8 cellular contexts compared by ENCODE assay signal in genomic region chr7:129644634-129645230, GRCh38. TPM values are rescaled to one million over a fixed set of nuclear protein-coding genes. Genes with fewer than 3 reads are reported as not detected.
DNase-seq lines count a peak whose midpoint lies in the region; ATAC-seq and TF ChIP-seq lines count a peak whose summit lies in the region.

No MANE protein-coding gene starts in this region.

- no peak overlapping the region for H3K4me3 ChIP-seq in MM.1S (ENCODE audit: low read length)
- no peak overlapping the region for H3K4me3 ChIP-seq in SK-N-SH (ENCODE audit: low read depth in 2 of 2, low read length in 1 of 2)
- H3K4me3 ChIP-seq in tibial nerve, result no peak overlapping the region
- H3K4me3 ChIP-seq in suprapubic skin, result no peak overlapping the region

- H3F3A ChIP-seq in MM.1S (ENCODE audit: insufficient read depth, low read length) (no peaks in the 10 kb centered on the region), SK-N-SH (replicated peaks; ENCODE audit: insufficient read depth) (peaks cover 11% of the 10 kb centered on the region)

- H3K27me3 ChIP-seq in MM.1S (replicated peaks; ENCODE audit: insufficient read depth, low read length) (no peaks in the 10 kb centered on the region), SK-N-SH (ENCODE audit: insufficient read depth) (no peaks in the 10 kb centered on the region), tibial nerve (no peaks in the 10 kb centered on the region), suprapubic skin (no peaks in the 10 kb centered on the region)

- H3K9me3 ChIP-seq in MM.1S (replicated peaks; ENCODE audit: insufficient read depth, low read length) (no peaks in the 10 kb centered on the region), SK-N-SH (no peaks in the 10 kb centered on the region), tibial nerve (no peaks in the 10 kb centered on the region), suprapubic skin (no peaks in the 10 kb centered on the region)

- H3K27ac ChIP-seq in MM.1S (ENCODE audit: low read length), result no peak overlapping the region
- H3K27ac ChIP-seq in SK-N-SH (ENCODE audit: low read depth in 2 of 2, low read length in 1 of 2), result no peak overlapping the region
- no peak overlapping the region for H3K27ac ChIP-seq in tibial nerve
- no peak overlapping the region for H3K27ac ChIP-seq in suprapubic skin

- ATAC-seq in HG03520 (IDR thresholded peaks at IDR 0.05; ENCODE audit: unreplicated experiment) (no peak), HG02623 (IDR thresholded peaks at IDR 0.05; ENCODE audit: unreplicated experiment) (no peak)

- CTCF ChIA-PET in SK-N-SH (lab: Yijun Ruan, JAX), result interaction anchor here (0.6 to 6.3 kb wide), 61 partner anchors 10 to 1193 kb away, joined by 3 to 74 read pairs (median 4); partner anchors contain the start of genes NRF1 and SMKR1

- peak; percentile 64 for DNase-seq in DMS114 treated with DMSO at 0.1 percent for 48 hours (lab: John Stamatoyannopoulos, UW; ENCODE audit: unreplicated experiment)
- DNase-seq in MM.1S, result peak; percentile 16
- peak; percentile 53 for DNase-seq in SK-N-SH
- peak; percentile 68 for DNase-seq in globus pallidus (ENCODE audit: low spot score)
- no peak for DNase-seq in tibial nerve (ENCODE audit: low spot score in 2 of 2)
- DNase-seq in suprapubic skin (ENCODE audit: low spot score in 2 of 2), result no peak

- peak; percentile 89 for TF ChIP-seq RAD21 in SK-N-SH (IDR thresholded peaks at IDR 0.05; ENCODE audit: low read length)

- no peak for TF ChIP-seq POLR2A in tibial nerve (IDR thresholded peaks at IDR 0.05)
- no peak for TF ChIP-seq POLR2A in suprapubic skin (IDR thresholded peaks at IDR 0.05)

- H3K79me2 ChIP-seq in MM.1S (ENCODE audit: low read length), result 0 out of 2 replicates have a peak, but pooled peaks cover 3% of the 10 kb centered on the region
- H3K79me2 ChIP-seq in SK-N-SH (ENCODE audit: insufficient read depth), result peaks cover 10% of the 10 kb centered on the region; the same call in 1 of the 2 replicates

- no peak overlapping the region for H3K4me2 ChIP-seq in MM.1S (ENCODE audit: low read depth, low read length)
- H3K4me2 ChIP-seq in SK-N-SH, result no peak overlapping the region

- WGBS in SK-N-SH (ENCODE audit: low lambda C conversion rate), result 17% methylated on average over 2 of the region's 2 CpGs
- 14 to 16% methylated on average over 2 of the region's 2 CpGs for WGBS in tibial nerve, 2 donors
- WGBS in suprapubic skin, result 27% methylated on average over 2 of the region's 2 CpGs

- H3K36me3 ChIP-seq in MM.1S (replicated peaks; ENCODE audit: insufficient read depth, low read length) (no peaks in the 10 kb centered on the region), SK-N-SH (replicated peaks in 1 of 2; ENCODE audit: control insufficient read depth in 1 of 2, insufficient read depth in 2 of 2, low read length in 1 of 2) (peaks cover 0 to 4% of the 10 kb centered on the region in 2 experiments), tibial nerve (peaks cover 0 to 4% (median 0%) of the 10 kb centered on the region in 3 donors), suprapubic skin (no peaks in the 10 kb centered on the region)

- TF ChIP-seq CTCF in MM.1S (IDR thresholded peaks at IDR 0.05; ENCODE audit: low read length), result peak; percentile 39
- TF ChIP-seq CTCF in SK-N-SH (IDR thresholded peaks at IDR 0.05), result peak; percentile 84
- TF ChIP-seq CTCF in tibial nerve (IDR thresholded peaks at IDR 0.05), result peak in 4 of 5 experiments; percentile 24 to 49 (median 34)
- peak in 1 of 2 donors; percentile 27 for TF ChIP-seq CTCF in suprapubic skin (IDR thresholded peaks at IDR 0.05)

- H2AFZ ChIP-seq in MM.1S (ENCODE audit: low read length) (no peak overlapping the region), SK-N-SH (ENCODE audit: low read depth) (no peak overlapping the region)

- H4K20me1 ChIP-seq in MM.1S (ENCODE audit: insufficient read depth, low read length) (no peaks in the 10 kb centered on the region), SK-N-SH (ENCODE audit: insufficient read depth) (no peaks in the 10 kb centered on the region)

- H3K9me2 ChIP-seq in MM.1S (replicated peaks; ENCODE audit: insufficient read depth, low read length) (no peaks in the 10 kb centered on the region), SK-N-SH (no peaks in the 10 kb centered on the region)

- POLR2A ChIA-PET in SK-N-SH (lab: Yijun Ruan, JAX), result no interaction called here

- H3K9ac ChIP-seq in MM.1S (ENCODE audit: low read length) (no peak overlapping the region), SK-N-SH (no peak overlapping the region)

- H3K4me1 ChIP-seq in MM.1S (ENCODE audit: low read length) (no peaks in the 10 kb centered on the region), SK-N-SH (ENCODE audit: control insufficient read depth in 1 of 2, insufficient read depth in 2 of 2, low read depth in 1 of 2, low read length in 1 of 2) (peaks cover 2 to 9% of the 10 kb centered on the region in 2 experiments; a peak in 2 of 4 replicates), tibial nerve (peaks cover 0 to 23% (median 4%) of the 10 kb centered on the region in 4 donors), suprapubic skin (peaks cover 3% of the 10 kb centered on the region)

- no peak for TF ChIP-seq EP300 in SK-N-SH (IDR thresholded peaks at IDR 0.05; ENCODE audit: borderline replicate concordance in 1 of 2, low read depth in 1 of 2, low read length in 1 of 2)
- TF ChIP-seq EP300 in tibial nerve (IDR thresholded peaks at IDR 0.05), result no peak
- no peak for TF ChIP-seq EP300 in suprapubic skin (IDR thresholded peaks at IDR 0.05)

TF ChIP-seq in SK-N-SH, 30 proteins besides CTCF, POLR2A, EP300 and RAD21:
- no peak for TF ChIP-seq EZH2phosphoT487 (IDR thresholded peaks at IDR 0.05; ENCODE audit: borderline replicate concordance, low read depth)
- no peak for TF ChIP-seq CHD2 (IDR thresholded peaks at IDR 0.05; ENCODE audit: low read length, partially characterized antibody)
- no peak for TF ChIP-seq RCOR1 (IDR thresholded peaks at IDR 0.05; ENCODE audit: low read length)
- TF ChIP-seq, protein P1, sequence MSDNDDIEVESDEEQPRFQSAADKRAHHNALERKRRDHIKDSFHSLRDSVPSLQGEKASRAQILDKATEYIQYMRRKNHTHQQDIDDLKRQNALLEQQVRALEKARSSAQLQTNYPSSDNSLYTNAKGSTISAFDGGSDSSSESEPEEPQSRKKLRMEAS (IDR thresholded peaks at IDR 0.05; ENCODE audit: low read depth), result 0 out of 2 replicates have a peak, but pooled peaks have one; percentile 23
- TF ChIP-seq SMC3 (IDR thresholded peaks at IDR 0.05; ENCODE audit: low read depth, low read length), result peak; percentile 63
- TF ChIP-seq SIN3A (IDR thresholded peaks at IDR 0.05; ENCODE audit: borderline replicate concordance, low read depth, low read length), result no peak
- TF ChIP-seq TEAD4 (IDR thresholded peaks at IDR 0.05; ENCODE audit: borderline replicate concordance, insufficient read depth), result no peak
- TF ChIP-seq, protein P2, sequence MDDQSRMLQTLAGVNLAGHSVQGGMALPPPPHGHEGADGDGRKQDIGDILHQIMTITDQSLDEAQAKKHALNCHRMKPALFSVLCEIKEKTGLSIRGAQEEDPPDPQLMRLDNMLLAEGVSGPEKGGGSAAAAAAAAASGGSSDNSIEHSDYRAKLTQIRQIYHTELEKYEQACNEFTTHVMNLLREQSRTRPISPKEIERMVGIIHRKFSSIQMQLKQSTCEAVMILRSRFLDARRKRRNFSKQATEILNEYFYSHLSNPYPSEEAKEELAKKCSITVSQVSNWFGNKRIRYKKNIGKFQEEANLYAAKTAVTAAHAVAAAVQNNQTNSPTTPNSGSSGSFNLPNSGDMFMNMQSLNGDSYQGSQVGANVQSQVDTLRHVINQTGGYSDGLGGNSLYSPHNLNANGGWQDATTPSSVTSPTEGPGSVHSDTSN (IDR thresholded peaks at IDR 0.05), result no peak
- no peak for TF ChIP-seq ELF1 (IDR thresholded peaks at IDR 0.05)
- TF ChIP-seq GATA2 (CRISPR knock-in tag; IDR thresholded peaks at IDR 0.05), result no peak
- no peak for TF ChIP-seq FOSL2 (IDR thresholded peaks at IDR 0.05; ENCODE audit: borderline replicate concordance, low read depth)
TF ChIP-seq in SK-N-SH: peak in this region for 2.

RNA-seq across cellular contexts. Expression of gene NRF1, which starts 33.2 kb away (rescaled TPM):
- 10.9 and 16.9 TPM in 2 replicates for polyA plus RNA-seq in SK-N-SH (2012; rRNA removed)
- polyA plus RNA-seq in SK-N-SH (2012; cell fraction: cytosol; rRNA removed), result 6.8 and 10.2 TPM in 2 replicates
- polyA plus RNA-seq in SK-N-SH (2012; cell fraction: nucleus; rRNA removed), result 34.0 and 53.6 TPM in 2 replicates
- 10 to 100 TPM; 12.3 to 26.2 (median 19.7) TPM for total RNA-seq in tibial nerve
- total RNA-seq in suprapubic skin, result 10 to 100 TPM; 11.7 to 33.2 (median 15.5) TPM

Comparison
In these comparisons a context has a peak if more than half of its experiments do, and no peak if none do; other contexts are left out.
1. DNase-seq: peak in DMS114 treated with DMSO at 0.1 percent for 48 hours (single experiment), MM.1S (single experiment), SK-N-SH (single experiment) and globus pallidus (single experiment); none in tibial nerve (0 of 2) and suprapubic skin (0 of 2).